Comparison of ENCODE assay signal across 1 cellular context in genomic region chr5:150989695-150990094, GRCh38.
TF ChIP-seq lines count a peak whose summit lies in the region.

No MANE protein-coding gene starts in this region.

TF ChIP-seq in A549, 52 proteins besides CTCF, POLR2A, EP300 and RAD21 (continued from another document):
- TF ChIP-seq ELK1 (IDR thresholded peaks at IDR 0.05; ENCODE audit: low read depth, low read length): no peak
- TF ChIP-seq TFCP2L1 (CRISPR knock-in tag; IDR thresholded peaks at IDR 0.05): no peak
- TF ChIP-seq KDM5A (IDR thresholded peaks at IDR 0.05): no peak
- no peak for TF ChIP-seq MAX (IDR thresholded peaks at IDR 0.05)
